Comparison of ENCODE assay signal across 8 cellular contexts in genomic region chr16:72961115-72961832, GRCh38.
DNase-seq lines count a peak whose midpoint lies in the region; TF ChIP-seq lines count a peak whose summit lies in the region.

No MANE protein-coding gene starts in this region.

- H3K27me3 ChIP-seq in mammary epithelial cell (ENCODE audit: insufficient read depth, low read length) (no peaks in the 10 kb centered on the region), trophoblast cell (ENCODE audit: insufficient read depth, low read length) (no peaks in the 10 kb centered on the region)

- peak; percentile 42 to 46 for TF ChIP-seq CTCF in mammary epithelial cell (conservative IDR thresholded peaks at IDR 0.05 in 1 of 2, IDR thresholded peaks at IDR 0.05 in 1 of 2; ENCODE audit: extremely low read depth in 1 of 2, insufficient read depth in 1 of 2, low read depth in 1 of 2, low read length in 2 of 2)

- no peaks in the 10 kb centered on the region for H3K36me3 ChIP-seq in mammary epithelial cell (ENCODE audit: insufficient read depth, low read length)
- H3K36me3 ChIP-seq in trophoblast cell (ENCODE audit: control insufficient read depth in 1 of 2, insufficient read depth in 2 of 2, low read length in 2 of 2), result peaks cover 26 to 32% of the 10 kb centered on the region in 2 experiments

- H3K9me3 ChIP-seq in mammary epithelial cell (replicated peaks; ENCODE audit: insufficient read depth, low read length) (no peaks in the 10 kb centered on the region), trophoblast cell (ENCODE audit: insufficient read depth, low read depth, low read length) (no peaks in the 10 kb centered on the region)

- WGBS in mammary epithelial cell (ENCODE audit: low coverage, missing lambda C conversion rate), result 71% methylated on average over 19 of the region's 20 CpGs
- WGBS in trophoblast cell (ENCODE audit: extremely low coverage, insufficient coverage, insufficient read length), result no CpG with 5 or more reads among the region's 20 CpGs

- DNase-seq in DMS79 (lab: John Stamatoyannopoulos, UW), result peak; percentile 76
- DNase-seq in NCI-H2107 (lab: John Stamatoyannopoulos, UW), result peak; percentile 85
- no peak for DNase-seq in mammary epithelial cell
- peak; percentile 96 to 98 for DNase-seq in trophoblast cell
- DNase-seq in mesenteric fat pad (ENCODE audit: low spot score), result no peak
- DNase-seq in T1000 (lab: John Stamatoyannopoulos, UW), result no peak
- no peak for DNase-seq in NCI-H2029 (lab: John Stamatoyannopoulos, UW)
- DNase-seq in iPS-NIHi11 (ENCODE audit: low spot score), result no peak

- no peak overlapping the region for H3K18ac ChIP-seq in trophoblast cell (ENCODE audit: low read length)

- in situ Hi-C loops in mammary epithelial cell (cut with MboI; ENCODE audit: low sequenced_read_pairs in 2 of 2), result no loop called here

- no peak overlapping the region for H2AFZ ChIP-seq in mammary epithelial cell (ENCODE audit: low read depth, low read length)
- H2AFZ ChIP-seq in trophoblast cell (ENCODE audit: insufficient read depth, low read length, poor library complexity), result no peak overlapping the region

- peaks cover 11% of the 10 kb centered on the region for H3K79me2 ChIP-seq in mammary epithelial cell (ENCODE audit: insufficient read depth, low read length)
- H3K79me2 ChIP-seq in trophoblast cell (ENCODE audit: control insufficient read depth, insufficient read depth, low read length, poor library complexity), result peaks cover 9% of the 10 kb centered on the region

- H4K8ac ChIP-seq in trophoblast cell (ENCODE audit: low read depth, low read length), result no peak overlapping the region

- no peak overlapping the region for H4K91ac ChIP-seq in trophoblast cell (ENCODE audit: low read depth, low read length)

- H3K4ac ChIP-seq in trophoblast cell (ENCODE audit: low read depth, low read length), result no peak overlapping the region

- H3K4me1 ChIP-seq in mammary epithelial cell (ENCODE audit: insufficient read depth, low read length) (no peaks in the 10 kb centered on the region), trophoblast cell (ENCODE audit: control insufficient read depth in 1 of 2, insufficient read depth in 2 of 2, low read length in 2 of 2) (peaks cover 8 to 12% of the 10 kb centered on the region in 2 experiments)

- BruUV-seq in mammary epithelial cell (replicated peaks; lab: Mats Ljungman, UMichigan), result no TSS peak

- no peak overlapping the region for H2BK5ac ChIP-seq in trophoblast cell (ENCODE audit: low read depth, low read length, poor library complexity)

- no peaks in the 10 kb centered on the region for H3K79me1 ChIP-seq in trophoblast cell (ENCODE audit: low read length)

- H3K9ac ChIP-seq in mammary epithelial cell (ENCODE audit: insufficient read depth, low read length) (no peak overlapping the region), trophoblast cell (ENCODE audit: low read length) (no peak overlapping the region)

- H3K4me2 ChIP-seq in mammary epithelial cell (ENCODE audit: insufficient read depth, low read depth, low read length), result no peak overlapping the region
- H3K4me2 ChIP-seq in trophoblast cell (ENCODE audit: low read length), result no peak overlapping the region

- no peaks in the 10 kb centered on the region for H4K20me1 ChIP-seq in mammary epithelial cell (ENCODE audit: insufficient read depth, low read length)

- no peak overlapping the region for H3K14ac ChIP-seq in trophoblast cell (ENCODE audit: low read length)

- no peak overlapping the region for H3K23ac ChIP-seq in trophoblast cell (ENCODE audit: low read length)

- dilution Hi-C loops in mammary epithelial cell (cut with HindIII; ENCODE audit: low sequenced_read_pairs), result no loop called here

- H3K4me3 ChIP-seq in mammary epithelial cell (replicated peaks in 1 of 3; ENCODE audit: insufficient read depth in 1 of 3, low read depth in 2 of 3, low read length in 3 of 3) (no peak overlapping the region), trophoblast cell (ENCODE audit: low read depth, low read length) (no peak overlapping the region)

- intact Hi-C loops in mammary epithelial cell (cut with micrococcal nuclease), result loop anchor here (5.0 kb wide), 1 partner anchor 129 kb away; no protein-coding TSS in a partner anchor

- no peak overlapping the region for H4K12ac ChIP-seq in trophoblast cell (ENCODE audit: low read depth, low read length)

- H2AK5ac ChIP-seq in trophoblast cell (ENCODE audit: low read length), result no peak overlapping the region

- H2BK120ac ChIP-seq in trophoblast cell (ENCODE audit: insufficient read depth, low read length, poor library complexity), result no peak overlapping the region

- no peak overlapping the region for H2BK12ac ChIP-seq in trophoblast cell (ENCODE audit: low read length)

- H3K27ac ChIP-seq in mammary epithelial cell (ENCODE audit: insufficient read depth, low read depth, low read length) (no peak overlapping the region), trophoblast cell (ENCODE audit: low read depth, low read length) (no peak overlapping the region)

- CTCF ChIA-PET in mammary epithelial cell (lab: Charles Lee; ENCODE audit: low non-redundant PET), result interaction anchor here (0.6 to 0.7 kb wide), 4 partner anchors 25 to 994 kb away, joined by 3 to 5 read pairs (median 4); no protein-coding TSS in a partner anchor

Comparison
In these comparisons a context has a peak if more than half of its experiments do, and no peak if none do; other contexts are left out.
1. DNase-seq: peak in DMS79 (single experiment), NCI-H2107 (single experiment) and trophoblast cell (2 of 2); none in mammary epithelial cell (single experiment), mesenteric fat pad (single experiment), T1000 (single experiment), NCI-H2029 (single experiment) and iPS-NIHi11 (single experiment).